Comparison of ENCODE assay signal across 8 cellular contexts in the genomic region with DNA sequence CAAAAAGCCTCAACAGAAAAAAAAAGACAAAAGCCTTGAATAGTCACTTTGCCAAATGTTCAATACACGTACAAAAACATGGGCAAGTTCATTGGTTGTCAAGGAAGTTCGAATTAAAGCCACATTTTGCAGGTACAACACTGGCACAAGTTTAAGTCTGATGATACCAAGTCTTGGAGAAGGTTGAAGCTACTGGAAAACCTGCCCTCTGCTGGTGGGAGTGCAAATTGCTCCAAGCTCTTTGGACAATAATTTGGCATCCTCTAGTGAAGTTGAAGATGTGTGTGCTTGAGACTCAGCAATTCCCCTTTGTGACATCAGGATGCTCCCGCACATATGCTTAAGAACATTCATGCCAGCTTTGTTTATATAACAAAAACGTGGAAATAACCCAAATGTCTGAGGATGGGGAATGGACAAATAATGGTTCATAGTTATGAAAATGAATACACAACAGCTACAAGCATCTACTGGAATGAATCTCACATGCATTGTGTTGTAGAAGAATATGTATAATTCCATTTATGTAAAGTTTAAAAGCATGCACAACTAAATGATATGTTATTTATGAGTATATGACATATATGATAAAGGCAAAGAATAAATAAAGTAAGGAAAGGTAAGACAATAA.
A peak's percentile ranks its signal among the peaks of the same experiment; 100 is the strongest.
DNase-seq lines count a peak whose midpoint lies in the region; ATAC-seq, FAIRE-seq and TF ChIP-seq lines count a peak whose summit lies in the region.

No MANE protein-coding gene starts in this region.

- ATAC-seq in K562 (0 out of 3 replicates have a peak, but pooled peaks have one; percentile 49), left colon (peak; percentile 43)

- no peaks in the 10 kb centered on the region for H3K36me3 ChIP-seq in K562 (ENCODE audit: control insufficient read depth, insufficient read depth, low read length)

- H4K20me1 ChIP-seq in K562 (replicated peaks; ENCODE audit: control insufficient read depth, insufficient read depth, low read length) = no peaks in the 10 kb centered on the region

- no peak overlapping the region for H3K27ac Mint-ChIP-seq in T-helper 2 cell treated with Interferon-gamma antibody and Interleukin-4, amounts not matched to agents 5 μg/mL and 100 μg/mL, for 36 hours

- H2AFZ ChIP-seq in K562 (ENCODE audit: low read depth, low read length) = no peak overlapping the region

- no peaks in the 10 kb centered on the region for H3K79me2 ChIP-seq in K562 (ENCODE audit: control insufficient read depth, insufficient read depth, low read length)

- no peak for TF ChIP-seq EP300 in K562 (IDR thresholded peaks at IDR 0.05; ENCODE audit: low read length)

- H3K4me2 ChIP-seq in K562 (ENCODE audit: insufficient read depth, low read length) = no peak overlapping the region

- no peaks in the 10 kb centered on the region for H3K9me3 Mint-ChIP-seq in T-helper 2 cell treated with Interferon-gamma antibody and Interleukin-4, amounts not matched to agents 5 μg/mL and 100 μg/mL, for 36 hours

- H3K27ac ChIP-seq in K562 (ENCODE audit: extremely low read depth, low read depth, low read length) = no peak overlapping the region

- H3K27me3 Mint-ChIP-seq in T-helper 2 cell treated with Interferon-gamma antibody and Interleukin-4, amounts not matched to agents 5 μg/mL and 100 μg/mL, for 36 hours (ENCODE audit: low read depth) = no peaks in the 10 kb centered on the region

- intact Hi-C loops in K562 (cut with micrococcal nuclease) = loop anchor here (5.0 kb wide), 1 partner anchor 650 kb away; no protein-coding TSS in a partner anchor
- intact Hi-C loops in left colon (cut with DNase I, micrococcal nuclease) = no loop called here

- CTCF ChIA-PET in K562 (lab: Yijun Ruan, JAX; ENCODE audit: low intra/inter-chr PET ratio) = interaction anchor here (1.1 kb wide), 1 partner anchor 586 kb away, joined by 3 read pairs; no protein-coding TSS in a partner anchor

- H3K4me3 Mint-ChIP-seq in T-helper 2 cell treated with Interferon-gamma antibody and Interleukin-4, amounts not matched to agents 5 μg/mL and 100 μg/mL, for 36 hours = no peak overlapping the region

- no peaks in the 10 kb centered on the region for H3K4me1 ChIP-seq in K562 (replicated peaks in 1 of 2; ENCODE audit: control insufficient read depth in 2 of 2, insufficient read depth in 2 of 2, low read length in 2 of 2)

- BruUV-seq in K562 (replicated peaks; lab: Mats Ljungman, UMichigan) = no TSS peak

- H3K4me3 ChIP-seq in Jurkat, Clone E6-1 (ENCODE audit: low read length) = no peak overlapping the region
- no peak overlapping the region for H3K4me3 ChIP-seq in K562

- in situ Hi-C loops in K562 (cut with MboI) = no loop called here

- 0% methylated on average over 4 of the region's 4 CpGs for WGBS in K562 (ENCODE audit: insufficient coverage, low coverage, missing lambda C conversion rate)

- no peak overlapping the region for H3K9ac ChIP-seq in K562 (ENCODE audit: insufficient read depth in 1 of 2, low read depth in 2 of 2, low read length in 2 of 2)

- peak; percentile 38 to 62 for TF ChIP-seq RAD21 in K562 (CRISPR knock-in tag; conservative IDR thresholded peaks at IDR 0.05 in 1 of 2, IDR thresholded peaks at IDR 0.05 in 1 of 2)

- H3K27me3 ChIP-seq in K562 (ENCODE audit: control insufficient read depth in 2 of 2, insufficient read depth in 2 of 2, low read length in 2 of 2) = no peaks in the 10 kb centered on the region

- peak; percentile 55 to 65 (median 61); a peak in 5 of 6 replicates for TF ChIP-seq CTCF in K562 (IDR thresholded peaks at IDR 0.05 in 2 of 3, conservative IDR thresholded peaks at IDR 0.05 in 1 of 3; ENCODE audit: insufficient read depth in 2 of 3, low read depth in 1 of 3, low read length in 3 of 3)

- no peaks in the 10 kb centered on the region for H3K9me1 ChIP-seq in K562 (ENCODE audit: control insufficient read depth, insufficient read depth, low read length)

- H3K36me3 Mint-ChIP-seq in T-helper 2 cell treated with Interferon-gamma antibody and Interleukin-4, amounts not matched to agents 5 μg/mL and 100 μg/mL, for 36 hours (ENCODE audit: low read depth) = no peaks in the 10 kb centered on the region

- POLR2A ChIA-PET in K562 (lab: Yijun Ruan, JAX) = interaction anchor here (1.0 kb wide), 1 partner anchor 39 kb away, joined by 4 read pairs; no protein-coding TSS in a partner anchor

- DNase-seq in NK-92 treated with Interleukin-12 subunit alpha and Interleukin-12 subunit beta, amount 100 ng/mL, for 24 hours (lab: John Stamatoyannopoulos, UW) = peak; percentile 1
- no peak for DNase-seq in NK-92 (lab: John Stamatoyannopoulos, UW; ENCODE audit: unreplicated experiment)
- peak; percentile 65 for DNase-seq in Jurkat, Clone E6-1 (ENCODE audit: low read depth, low spot score)
- peak; percentile 10 for DNase-seq in T-helper 2 cell treated with Interferon-gamma antibody and Interleukin-4, amounts not matched to agents 5 μg/mL and 100 μg/mL, for 36 hours (ENCODE audit: low spot score)
- peak; percentile 11 to 41 (median 24) for DNase-seq in K562 (ENCODE audit: extremely low read depth in 1 of 4, low spot score in 3 of 4)
- peak in 1 of 2 donors; percentile 62 for DNase-seq in left colon
- peak; percentile 18 for DNase-seq in stimulated activated CD8-positive, alpha-beta memory T cell treated with anti-CD3 and anti-CD28 coated beads, Interleukin-12 subunit alpha, Interleukin-12 subunit beta, amount 100 ng/mL, for 1 hour (ENCODE audit: low read depth)
- no peak for DNase-seq in NCI-H128 (lab: John Stamatoyannopoulos, UW; ENCODE audit: unreplicated experiment)

- no peak for TF ChIP-seq POLR2A in K562 (conservative IDR thresholded peaks at IDR 0.05)

- no peaks in the 10 kb centered on the region for H3K4me1 Mint-ChIP-seq in T-helper 2 cell treated with Interferon-gamma antibody and Interleukin-4, amounts not matched to agents 5 μg/mL and 100 μg/mL, for 36 hours (ENCODE audit: low read depth)

- no peaks in the 10 kb centered on the region for H3K9me3 ChIP-seq in K562 (replicated peaks; ENCODE audit: control insufficient read depth, insufficient read depth, low read depth, low read length)

- FAIRE-seq in K562 (lab: Jason Lieb, UNC) = peak; percentile 80

TF ChIP-seq in K562, 482 proteins besides CTCF, POLR2A, EP300 and RAD21:
- TF ChIP-seq NFIC (IDR thresholded peaks at IDR 0.05) (no peak), SMC3 (conservative IDR thresholded peaks at IDR 0.05; ENCODE audit: insufficient read depth, low read depth, low read length) (0 out of 2 replicates have a peak, but pooled peaks have one; percentile 46)
TF ChIP-seq in K562: peak in this region for 1.

Comparison
In these comparisons a context has a peak if more than half of its experiments do, and no peak if none do; other contexts are left out.
1. DNase-seq: peak in NK-92 treated with Interleukin-12 subunit alpha and Interleukin-12 subunit beta, amount 100 ng/mL, for 24 hours (single experiment), Jurkat, Clone E6-1 (single experiment), T-helper 2 cell treated with Interferon-gamma antibody and Interleukin-4, amounts not matched to agents 5 μg/mL and 100 μg/mL, for 36 hours (single experiment), K562 (4 of 4) and stimulated activated CD8-positive, alpha-beta memory T cell treated with anti-CD3 and anti-CD28 coated beads, Interleukin-12 subunit alpha, Interleukin-12 subunit beta, amount 100 ng/mL, for 1 hour (single experiment); none in NK-92 (single experiment) and NCI-H128 (single experiment).